22 cellular contexts compared by ENCODE assay signal in genomic region chr6:150747155-150747554, GRCh38.
DNase-seq lines count a peak whose midpoint lies in the region; TF ChIP-seq lines count a peak whose summit lies in the region.
"Had no signal": no experiment of that assay in that cellular context is flagged by ENCODE, and none has a peak within 500 bp of the region (broad histone marks: within the 10 kb centered on the region; RNA-seq: fewer than 3 reads in every experiment).

No MANE protein-coding gene starts in this region.

- no peaks in the 10 kb centered on the region for H3K36me3 ChIP-seq in thyroid gland

- no peak for TF ChIP-seq CTCF in C4-2B (conservative IDR thresholded peaks at IDR 0.05)
- no peak for TF ChIP-seq CTCF in epithelial cell of esophagus (IDR thresholded peaks at IDR 0.05; ENCODE audit: insufficient read depth, low read depth, low read length, missing control alignments)
- TF ChIP-seq CTCF in thyroid gland (IDR thresholded peaks at IDR 0.05): no peak

- no peak for TF ChIP-seq EP300 in Ishikawa (IDR thresholded peaks at IDR 0.05; ENCODE audit: borderline replicate concordance)

- H3K27ac ChIP-seq in C4-2B (peak overlapping the region; percentile 40), thyroid gland (no peak overlapping the region)
- H3K27ac ChIP-seq: GM23248, KMS-11, SK-N-MC had no signal

- H3K4me1 ChIP-seq in thyroid gland: no peaks in the 10 kb centered on the region

- H3K27me3 ChIP-seq in thyroid gland: no peaks in the 10 kb centered on the region

- TF ChIP-seq RAD21 in Ishikawa (IDR thresholded peaks at IDR 0.05; ENCODE audit: low read depth): no peak

- WGBS in thyroid gland, 2 donors: 75 to 92% methylated on average over 4 of the region's 4 CpGs

- DNase-seq in epithelial cell of esophagus (ENCODE audit: low read depth) (peak; percentile 53), mucosa of gallbladder (ENCODE audit: low spot score) (peak; percentile 24), thyroid gland (no peak), NCI-H187 treated with DMSO at 0.1 percent for 48 hours (lab: John Stamatoyannopoulos, UW) (no peak), NCI-H187 (lab: John Stamatoyannopoulos, UW) (no peak)
- no peak for DNase-seq in activated CD4-positive, alpha-beta T cell treated with anti-CD3 and anti-CD28 coated beads for 1 hour
- DNase-seq: EL, GF-D8, GM23248, H9, HFFc6, NCI-H1105, NCI-H146, NCI-H2081, NCI-H2171 treated with DMSO at 0.1 percent for 48 hours, NCI-H526, RPMI8226, SHP77 treated with DMSO at 0.1 percent for 48 hours had no signal

- TF ChIP-seq POLR2A in thyroid gland (IDR thresholded peaks at IDR 0.05): no peak

- intact Hi-C loops in thyroid gland (cut with DNase I): no loop called here

- H3K4me3 ChIP-seq in epithelial cell of esophagus (ENCODE audit: low read length): no peak overlapping the region
- no peak overlapping the region for H3K4me3 ChIP-seq in thyroid gland (replicated peaks in 1 of 3)
- H3K4me3 ChIP-seq: GM23248, SK-N-MC had no signal

- H3K9me3 ChIP-seq in thyroid gland: no peaks in the 10 kb centered on the region

TF ChIP-seq in Ishikawa, 13 proteins besides CTCF, POLR2A, EP300 and RAD21:
- TF ChIP-seq TCF12 (IDR thresholded peaks at IDR 0.05; ENCODE audit: low read depth): no peak
- TF ChIP-seq CREB1 (IDR thresholded peaks at IDR 0.05; ENCODE audit: low read depth): no peak
- no peak for TF ChIP-seq FOXM1 (IDR thresholded peaks at IDR 0.05; ENCODE audit: borderline replicate concordance, low read depth)
- no peak for TF ChIP-seq EGR1 (IDR thresholded peaks at IDR 0.05)
- no peak for TF ChIP-seq TEAD4 (IDR thresholded peaks at IDR 0.05)
- peak; percentile 60 for TF ChIP-seq USF1 (IDR thresholded peaks at IDR 0.05)
- TF ChIP-seq CEBPB (IDR thresholded peaks at IDR 0.05): no peak

Comparison
In these comparisons a context has a peak if more than half of its experiments do, and no peak if none do; other contexts are left out.
1. DNase-seq: peak in epithelial cell of esophagus (single experiment) and mucosa of gallbladder (single experiment); none in activated CD4-positive, alpha-beta T cell treated with anti-CD3 and anti-CD28 coated beads for 1 hour (single experiment), thyroid gland (0 of 2), NCI-H187 treated with DMSO at 0.1 percent for 48 hours (single experiment) and NCI-H187 (0 of 2).